Comparison of ENCODE assay signal across 2 cellular contexts in genomic region chr1:13009348-13009747, GRCh38. TPM values are rescaled to one million over a fixed set of nuclear protein-coding genes. Genes with fewer than 3 reads are reported as not detected.
"Had no signal": no experiment of that assay in that cellular context is flagged by ENCODE, and none has a peak within 500 bp of the region (broad histone marks: within the 10 kb centered on the region; RNA-seq: fewer than 3 reads in every experiment).

No MANE protein-coding gene starts in this region.

RNA-seq across cellular contexts. Expression of gene PRAMEF27, which starts 47.0 kb away (rescaled TPM):
- total RNA-seq: G401, GM12878 had no signal

RNA-seq across cellular contexts. Expression of gene HNRNPCL3, which starts 51.2 kb away (rescaled TPM):
- total RNA-seq: G401, GM12878 had no signal
